In the genomic region with DNA sequence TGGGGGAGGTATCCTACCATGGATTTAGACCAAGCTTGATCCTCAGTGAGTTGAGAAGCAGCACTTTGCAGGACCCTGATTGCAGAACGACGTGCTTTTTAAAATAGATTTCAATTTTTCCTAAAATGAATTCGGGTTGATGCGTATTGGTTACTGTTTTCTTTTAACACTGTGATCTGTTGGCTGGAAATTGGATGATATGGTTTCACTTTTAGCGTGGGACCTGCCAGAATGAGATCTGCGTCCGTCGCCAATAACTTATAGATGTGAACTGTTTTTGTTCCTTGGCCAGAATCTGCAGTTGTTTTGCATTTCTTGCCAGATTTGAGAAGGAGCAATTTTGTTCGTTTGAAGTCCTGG, we compare ENCODE assay signal across 8 cellular contexts. TPM values are rescaled to one million over a fixed set of nuclear protein-coding genes. Genes with fewer than 3 reads are reported as not detected.
DNase-seq lines count a peak whose midpoint lies in the region; ATAC-seq and TF ChIP-seq lines count a peak whose summit lies in the region.

No MANE protein-coding gene starts in this region.

- H3K9me2 ChIP-seq in hepatocyte (replicated peaks; ENCODE audit: insufficient read depth) = no peaks in the 10 kb centered on the region

- H3K36me3 Mint-ChIP-seq in CD4-positive, alpha-beta memory T cell = peaks cover 3 to 21% of the 10 kb centered on the region in 2 donors
- peaks cover 31% of the 10 kb centered on the region for H3K36me3 Mint-ChIP-seq in activated T-helper 2 cell treated with anti-CD3 and anti-CD28 coated beads, Interferon-gamma antibody, Interleukin-2, Interleukin-4, amounts not matched to agents 10 μg/mL and 5 μg/mL and 100 μg/mL, durations not matched to agents 14 hours and 24 hours and 36 hours (ENCODE audit: low read depth)

- no peak for TF ChIP-seq CTCF in hepatocyte (IDR thresholded peaks at IDR 0.05; ENCODE audit: poor library complexity)

- peak in 4 of 5 donors; percentile 25 to 39 (median 32) for DNase-seq in CD4-positive, alpha-beta memory T cell
- no peak for DNase-seq in activated T-helper 2 cell treated with anti-CD3 and anti-CD28 coated beads, Interferon-gamma antibody, Interleukin-2, Interleukin-4, amounts not matched to agents 10 μg/mL and 5 μg/mL and 100 μg/mL, durations not matched to agents 14 hours and 24 hours and 36 hours (ENCODE audit: low spot score)
- DNase-seq in hepatocyte (ENCODE audit: low spot score) (no peak), SK-N-DZ (ENCODE audit: low spot score) (no peak), NCI-H187 treated with DMSO at 0.1 percent for 48 hours (lab: John Stamatoyannopoulos, UW) (no peak)

- peak overlapping the region; percentile 90 to 98 (median 96) for H3K27ac Mint-ChIP-seq in CD4-positive, alpha-beta memory T cell
- H3K27ac Mint-ChIP-seq in activated T-helper 2 cell treated with anti-CD3 and anti-CD28 coated beads, Interferon-gamma antibody, Interleukin-2, Interleukin-4, amounts not matched to agents 10 μg/mL and 5 μg/mL and 100 μg/mL, durations not matched to agents 14 hours and 24 hours and 36 hours = peak overlapping the region; percentile 92

- peaks cover 30 to 66% (median 46%) of the 10 kb centered on the region in 4 donors for H3K4me1 Mint-ChIP-seq in CD4-positive, alpha-beta memory T cell
- H3K4me1 Mint-ChIP-seq in activated T-helper 2 cell treated with anti-CD3 and anti-CD28 coated beads, Interferon-gamma antibody, Interleukin-2, Interleukin-4, amounts not matched to agents 10 μg/mL and 5 μg/mL and 100 μg/mL, durations not matched to agents 14 hours and 24 hours and 36 hours (ENCODE audit: low read depth) = peaks cover 39% of the 10 kb centered on the region

- H3K4me2 ChIP-seq in hepatocyte = peak overlapping the region; percentile 92

- CTCF ChIA-PET in CD4-positive, alpha-beta memory T cell (lab: Charles Lee; ENCODE audit: partially characterized antibody) = interaction anchor here (1.3 to 1.8 kb wide), 3 partner anchors 18 to 63 kb away, joined by 3 to 11 read pairs (median 5); a partner anchor contains a TSS

- H3K27ac ChIP-seq in CD4-positive, alpha-beta memory T cell (ENCODE audit: low read depth, low read length) = peak overlapping the region; percentile 81
- peak overlapping the region; percentile 76 for H3K27ac ChIP-seq in HUES48 (ENCODE audit: low read depth, low read length)
- H3K27ac ChIP-seq in hepatocyte = peak overlapping the region; percentile 50
- H3K27ac ChIP-seq in skeletal muscle tissue (ENCODE audit: low read depth, low read length) = peak overlapping the region; percentile 40

- H3K27me3 Mint-ChIP-seq in CD4-positive, alpha-beta memory T cell = no peaks in the 10 kb centered on the region
- no peaks in the 10 kb centered on the region for H3K27me3 Mint-ChIP-seq in activated T-helper 2 cell treated with anti-CD3 and anti-CD28 coated beads, Interferon-gamma antibody, Interleukin-2, Interleukin-4, amounts not matched to agents 10 μg/mL and 5 μg/mL and 100 μg/mL, durations not matched to agents 14 hours and 24 hours and 36 hours (ENCODE audit: low read depth)

- intact Hi-C loops in CD4-positive, alpha-beta memory T cell (cut with micrococcal nuclease) = loop anchor here (1.0 to 10.0 kb wide), 6 partner anchors 63 to 799 kb away; a partner anchor contains a TSS
- intact Hi-C loops in activated T-helper 2 cell treated with anti-CD3 and anti-CD28 coated beads, Interferon-gamma antibody, Interleukin-2, Interleukin-4, amounts not matched to agents 10 μg/mL and 5 μg/mL and 100 μg/mL, durations not matched to agents 14 hours and 24 hours and 36 hours (cut with micrococcal nuclease) = loop anchor here (1.0 to 10.0 kb wide), 5 partner anchors 63 to 565 kb away; a partner anchor contains a TSS

- H3K9ac ChIP-seq in HUES48 (ENCODE audit: low read depth, low read length) (peak overlapping the region; percentile 47), skeletal muscle tissue (ENCODE audit: low read depth in 1 of 3, low read length in 3 of 3) (peak overlapping the region; percentile 89 to 98 (median 96))

- peaks cover 33% of the 10 kb centered on the region for H3K4me1 ChIP-seq in CD4-positive, alpha-beta memory T cell (ENCODE audit: insufficient read depth, low read length)
- no peaks in the 10 kb centered on the region for H3K4me1 ChIP-seq in HUES48 (ENCODE audit: control insufficient read depth, insufficient read depth, low read length)
- peaks cover 10% of the 10 kb centered on the region for H3K4me1 ChIP-seq in hepatocyte (ENCODE audit: insufficient read depth)
- H3K4me1 ChIP-seq in skeletal muscle tissue (ENCODE audit: control insufficient read depth in 3 of 3, insufficient read depth in 3 of 3, low read length in 3 of 3) = peaks cover 4 to 20% (median 11%) of the 10 kb centered on the region in 3 donors

- WGBS in hepatocyte (ENCODE audit: low lambda C conversion rate, missing lambda C conversion rate) = 2% methylated on average over 9 of the region's 9 CpGs

- peaks cover 13% of the 10 kb centered on the region for H4K20me1 ChIP-seq in hepatocyte (ENCODE audit: insufficient read depth, poor library complexity, severe bottlenecking)

- H3K27me3 ChIP-seq in CD4-positive, alpha-beta memory T cell (ENCODE audit: insufficient read depth, low read length) = no peaks in the 10 kb centered on the region
- H3K27me3 ChIP-seq in HUES48 (ENCODE audit: control insufficient read depth, insufficient read depth, low read length) (no peaks in the 10 kb centered on the region), hepatocyte (no peaks in the 10 kb centered on the region), skeletal muscle tissue (ENCODE audit: control insufficient read depth in 3 of 3, insufficient read depth in 3 of 3, low read length in 3 of 3) (no peaks in the 10 kb centered on the region)

- peak overlapping the region; percentile 88 to 98 (median 93) for H3K4me3 Mint-ChIP-seq in CD4-positive, alpha-beta memory T cell
- H3K4me3 Mint-ChIP-seq in activated T-helper 2 cell treated with anti-CD3 and anti-CD28 coated beads, Interferon-gamma antibody, Interleukin-2, Interleukin-4, amounts not matched to agents 10 μg/mL and 5 μg/mL and 100 μg/mL, durations not matched to agents 14 hours and 24 hours and 36 hours (ENCODE audit: low read depth) = peak overlapping the region; percentile 94

- peak overlapping the region; percentile 86 to 98 for H3K4me3 ChIP-seq in CD4-positive, alpha-beta memory T cell (ENCODE audit: low read length in 2 of 2)
- peak overlapping the region; percentile 85 for H3K4me3 ChIP-seq in HUES48 (ENCODE audit: low read depth, low read length)
- H3K4me3 ChIP-seq in hepatocyte = peak overlapping the region; percentile 71
- peak overlapping the region; percentile 97 to 100 (median 99) for H3K4me3 ChIP-seq in skeletal muscle tissue (ENCODE audit: low read length in 3 of 3)

- H3K79me2 ChIP-seq in hepatocyte = peaks cover 51% of the 10 kb centered on the region

- peak overlapping the region; percentile 75 for H2AFZ ChIP-seq in hepatocyte

- H3K9me3 ChIP-seq in CD4-positive, alpha-beta memory T cell (ENCODE audit: control insufficient read depth in 1 of 2, low read length in 2 of 2) = no peaks in the 10 kb centered on the region
- H3K9me3 ChIP-seq in HUES48 (ENCODE audit: control insufficient read depth, insufficient read depth, low read length) (no peaks in the 10 kb centered on the region), hepatocyte (ENCODE audit: low read depth) (no peaks in the 10 kb centered on the region), skeletal muscle tissue (ENCODE audit: control insufficient read depth in 3 of 3, low read length in 3 of 3) (no peaks in the 10 kb centered on the region)

- POLR2A ChIA-PET in CD4-positive, alpha-beta memory T cell (lab: Charles Lee; ENCODE audit: partially characterized antibody) = interaction anchor here (0.6 to 3.7 kb wide), 13 partner anchors 10 to 715 kb away, joined by 3 to 67 read pairs (median 5); a partner anchor contains a TSS

- no peaks in the 10 kb centered on the region for H3K36me3 ChIP-seq in CD4-positive, alpha-beta memory T cell (ENCODE audit: insufficient read depth, low read length)
- H3K36me3 ChIP-seq in HUES48 (ENCODE audit: control insufficient read depth, insufficient read depth, low read length) (peaks cover 16% of the 10 kb centered on the region), hepatocyte (replicated peaks; ENCODE audit: insufficient read depth, low read depth) (no peaks in the 10 kb centered on the region), skeletal muscle tissue (ENCODE audit: control insufficient read depth in 3 of 3, insufficient read depth in 3 of 3, low read length in 3 of 3) (peaks cover 0 to 9% (median 2%) of the 10 kb centered on the region in 3 donors)

- no peaks in the 10 kb centered on the region for H3K9me3 Mint-ChIP-seq in CD4-positive, alpha-beta memory T cell
- H3K9me3 Mint-ChIP-seq in activated T-helper 2 cell treated with anti-CD3 and anti-CD28 coated beads, Interferon-gamma antibody, Interleukin-2, Interleukin-4, amounts not matched to agents 10 μg/mL and 5 μg/mL and 100 μg/mL, durations not matched to agents 14 hours and 24 hours and 36 hours = no peaks in the 10 kb centered on the region

- ATAC-seq in GM21529 (IDR thresholded peaks at IDR 0.05; ENCODE audit: unreplicated experiment) = no peak

RNA-seq across cellular contexts. Expression of a gene that starts 0.7 kb away (rescaled TPM):
- 10 to 100 TPM; 56.8 to 60.2 TPM for total RNA-seq in CD4-positive, alpha-beta memory T cell
- polyA plus RNA-seq in CD4-positive, alpha-beta memory T cell = 10 to 100 TPM in 1 of 2 donors, 1 to 10 TPM in 1; 6.5 to 18.9 TPM
- total RNA-seq in activated T-helper 2 cell treated with anti-CD3 and anti-CD28 coated beads, Interferon-gamma antibody, Interleukin-2, Interleukin-4, amounts not matched to agents 10 μg/mL and 5 μg/mL and 100 μg/mL, durations not matched to agents 14 hours and 24 hours and 36 hours = 72.4 and 74.7 TPM in 2 replicates
- total RNA-seq in hepatocyte = 38.8 and 49.7 TPM in 2 replicates
- 6.8 and 11.8 TPM in 2 replicates for polyA plus RNA-seq in hepatocyte
- total RNA-seq in skeletal muscle tissue = 30.3 TPM
- polyA plus RNA-seq in SK-N-DZ (2014; cell fraction: cytosol; rRNA removed) = 34.0 and 41.3 TPM in 2 replicates
- 20.3 and 23.9 TPM in 2 replicates for polyA plus RNA-seq in SK-N-DZ (2014; cell fraction: nucleus; rRNA removed)

Comparison
In these comparisons a context has a peak if more than half of its experiments do, and no peak if none do; other contexts are left out.
1. DNase-seq: peak in CD4-positive, alpha-beta memory T cell (4 of 5); none in activated T-helper 2 cell treated with anti-CD3 and anti-CD28 coated beads, Interferon-gamma antibody, Interleukin-2, Interleukin-4, amounts not matched to agents 10 μg/mL and 5 μg/mL and 100 μg/mL, durations not matched to agents 14 hours and 24 hours and 36 hours (single experiment), hepatocyte (single experiment), SK-N-DZ (single experiment) and NCI-H187 treated with DMSO at 0.1 percent for 48 hours (single experiment).
2. Peak in every context shown above with its lines, with median percentiles within 50 percentile points of each other: H3K27ac ChIP-seq and H3K4me3 ChIP-seq.